8 cellular contexts compared by ENCODE assay signal in the genomic region with DNA sequence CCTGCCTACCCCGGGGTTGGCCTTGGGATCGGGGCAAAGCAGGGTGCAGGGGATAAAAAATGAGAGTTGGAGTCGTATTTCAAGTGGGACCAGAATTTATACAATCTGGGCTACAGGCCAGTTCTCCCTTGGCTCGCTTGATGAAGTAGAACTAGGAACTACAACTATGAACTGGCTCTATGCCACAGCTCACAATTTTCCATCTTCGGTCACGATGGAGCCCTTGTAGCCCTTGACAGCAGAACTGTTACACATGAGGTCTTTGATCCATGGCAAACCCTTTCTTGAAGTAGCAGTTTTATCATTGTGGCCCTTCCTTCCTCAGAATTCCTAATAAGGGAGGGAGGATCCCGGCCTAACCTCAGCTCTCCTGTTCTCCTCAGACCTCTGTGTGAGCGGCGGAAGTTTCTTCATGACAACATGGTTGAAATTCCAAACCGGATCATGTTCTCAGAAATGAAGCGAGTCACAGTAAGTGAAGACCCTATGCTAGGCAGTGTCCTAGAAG. TPM values are rescaled to one million over a fixed set of nuclear protein-coding genes. Genes with fewer than 3 reads are reported as not detected.
DNase-seq lines count a peak whose midpoint lies in the region; ATAC-seq lines count a peak whose summit lies in the region.

No MANE protein-coding gene starts in this region.

- H3K27me3 ChIP-seq in layer of hippocampus (ENCODE audit: control insufficient read depth, insufficient read depth, low read length): no peaks in the 10 kb centered on the region

- H3K4me3 Mint-ChIP-seq in activated T-cell treated with anti-CD3 and anti-CD28 coated beads, Interleukin-2, amount 50 U/mL, for 4 hours: no peak overlapping the region

- DNase-seq in NCI-H2107 (lab: John Stamatoyannopoulos, UW): peak; percentile 8
- DNase-seq in stromal cell of bone marrow (ENCODE audit: low read depth): peak; percentile 31
- DNase-seq in activated T-cell treated with anti-CD3 and anti-CD28 coated beads, Interleukin-2, amount 50 U/mL, for 4 hours: no peak
- no peak for DNase-seq in head of caudate nucleus
- no peak for DNase-seq in COLO668 (lab: John Stamatoyannopoulos, UW; ENCODE audit: unreplicated experiment)

- peaks cover 48% of the 10 kb centered on the region for H3K36me3 Mint-ChIP-seq in activated T-cell treated with anti-CD3 and anti-CD28 coated beads, Interleukin-2, amount 50 U/mL, for 4 hours (ENCODE audit: insufficient read depth)

- ATAC-seq in activated CD4-positive, CD25-positive, alpha-beta regulatory T cell treated with anti-CD3 and anti-CD28 coated beads, Interleukin-2, amount 50 U/mL, for 24 hours: no peak
- no peak for ATAC-seq in activated T-cell treated with anti-CD3 and anti-CD28 coated beads, Interleukin-2, amount 50 U/mL, for 4 hours

- H3K27me3 Mint-ChIP-seq in activated T-cell treated with anti-CD3 and anti-CD28 coated beads, Interleukin-2, amount 50 U/mL, for 4 hours (ENCODE audit: low read depth): no peaks in the 10 kb centered on the region

- no peaks in the 10 kb centered on the region for H3K9me3 Mint-ChIP-seq in activated T-cell treated with anti-CD3 and anti-CD28 coated beads, Interleukin-2, amount 50 U/mL, for 4 hours

- intact Hi-C loops in head of caudate nucleus (cut with DNase I): loop anchor here (5.0 kb wide), 1 partner anchor 90 kb away; no protein-coding TSS in a partner anchor

- H3K27ac ChIP-seq in cingulate gyrus (ENCODE audit: low read depth, low read length) (peak overlapping the region; percentile 80), layer of hippocampus (ENCODE audit: low read depth, low read length) (peak overlapping the region; percentile 74)

- peaks cover 5% of the 10 kb centered on the region for H3K4me1 Mint-ChIP-seq in activated T-cell treated with anti-CD3 and anti-CD28 coated beads, Interleukin-2, amount 50 U/mL, for 4 hours (ENCODE audit: low read depth)

RNA-seq across cellular contexts. Expression of a gene that starts 17.1 kb away (rescaled TPM):
- 10 to 100 TPM; 54.3 to 63.9 (median 58.2) TPM for total RNA-seq in activated T-cell treated with anti-CD3 and anti-CD28 coated beads, Interleukin-2, amount 50 U/mL, for 4 hours

RNA-seq across cellular contexts. Expression of a gene that starts 36.1 kb away (rescaled TPM):
- total RNA-seq in activated T-cell treated with anti-CD3 and anti-CD28 coated beads, Interleukin-2, amount 50 U/mL, for 4 hours: 10 to 100 TPM; 22.7 to 24.5 (median 22.8) TPM

RNA-seq across cellular contexts. Expression of a gene that starts 36.1 kb away (rescaled TPM):
- total RNA-seq in activated T-cell treated with anti-CD3 and anti-CD28 coated beads, Interleukin-2, amount 50 U/mL, for 4 hours: 1 to 10 TPM in 1 of 3 donors, under 1 TPM in 2; 0.51 to 1.0 (median 0.95) TPM

Comparison
In these comparisons a context has a peak if more than half of its experiments do, and no peak if none do; other contexts are left out.
1. DNase-seq: peak in NCI-H2107 (single experiment) and stromal cell of bone marrow (single experiment); none in activated T-cell treated with anti-CD3 and anti-CD28 coated beads, Interleukin-2, amount 50 U/mL, for 4 hours (single experiment), head of caudate nucleus (0 of 42) and COLO668 (single experiment).